ENCODE assay signal across 8 cellular contexts in the genomic region with DNA sequence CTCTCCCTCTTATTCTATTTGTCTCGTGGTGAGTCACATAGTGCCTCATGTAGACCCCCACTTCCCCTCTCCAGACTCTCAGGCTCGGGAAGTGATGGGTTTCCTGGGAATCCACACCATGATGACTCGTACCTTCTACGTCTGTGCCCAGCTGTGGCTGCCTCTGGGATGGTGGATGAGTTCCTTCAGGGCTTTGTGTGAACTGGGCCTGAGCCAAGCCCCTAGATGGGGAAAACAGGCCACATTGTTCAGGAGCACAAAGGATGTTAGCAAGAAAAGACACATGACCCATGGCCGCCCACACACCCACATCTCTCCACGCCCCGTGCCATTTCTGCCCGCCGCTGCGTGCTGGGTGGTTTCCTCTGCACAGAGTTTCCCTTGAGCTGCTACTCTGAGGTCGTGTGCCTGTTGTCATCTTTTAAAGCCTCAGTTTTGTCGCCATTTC. TPM values are rescaled to one million over a fixed set of nuclear protein-coding genes. Genes with fewer than 3 reads are reported as not detected.
DNase-seq lines count a peak whose midpoint lies in the region; ATAC-seq and TF ChIP-seq lines count a peak whose summit lies in the region.

No MANE protein-coding gene starts in this region.

- peaks cover 0 to 2% (median 1%) of the 10 kb centered on the region in 3 donors for H3K27me3 Mint-ChIP-seq in CD14-positive monocyte (ENCODE audit: low read depth in 3 of 3)
- no peaks in the 10 kb centered on the region for H3K27me3 Mint-ChIP-seq in activated naive CD8-positive, alpha-beta T cell treated with anti-CD3 and anti-CD28 coated beads, Interleukin-2, amount 10 ng/mL, durations not matched to agents 7 days and 5 days

- intact Hi-C loops in CD14-positive monocyte (cut with micrococcal nuclease) (no loop called here), left ventricle myocardium superior (cut with micrococcal nuclease) (no loop called here)

- peak overlapping the region; percentile 18 to 78 (median 52) for H3K27ac Mint-ChIP-seq in CD14-positive monocyte
- H3K27ac Mint-ChIP-seq in activated naive CD8-positive, alpha-beta T cell treated with anti-CD3 and anti-CD28 coated beads, Interleukin-2, amount 10 ng/mL, durations not matched to agents 7 days and 5 days, result peak overlapping the region; percentile 90

- peak; percentile 90 for ATAC-seq in activated naive CD8-positive, alpha-beta T cell treated with anti-CD3 and anti-CD28 coated beads, Interleukin-2, amount 10 ng/mL, durations not matched to agents 7 days and 5 days (ENCODE audit: low read depth)
- peak; percentile 61 for ATAC-seq in left ventricle myocardium superior

- peak overlapping the region; percentile 58 for H3K27ac ChIP-seq in RWPE1

- TF ChIP-seq CTCF in CD14-positive monocyte (IDR thresholded peaks at IDR 0.05) (no peak), RWPE1 (conservative IDR thresholded peaks at IDR 0.05; ENCODE audit: low read depth) (no peak)

- H3K4me3 Mint-ChIP-seq in CD14-positive monocyte, result no peak overlapping the region
- peak overlapping the region; percentile 79 for H3K4me3 Mint-ChIP-seq in activated naive CD8-positive, alpha-beta T cell treated with anti-CD3 and anti-CD28 coated beads, Interleukin-2, amount 10 ng/mL, durations not matched to agents 7 days and 5 days

- POLR2A ChIA-PET in RWPE1 (lab: Yijun Ruan, JAX; ENCODE audit: low non-redundant PET), result no interaction called here
- POLR2A ChIA-PET in activated naive CD8-positive, alpha-beta T cell treated with anti-CD3 and anti-CD28 coated beads, Interleukin-2, amount 10 ng/mL, durations not matched to agents 7 days and 5 days (lab: Charles Lee), result interaction anchor here (0.8 to 1.6 kb wide), 6 partner anchors 9 to 27 kb away, joined by 3 to 8 read pairs (median 5); a partner anchor contains a TSS

- peaks cover 0 to 2% of the 10 kb centered on the region in 2 donors for H3K36me3 Mint-ChIP-seq in CD14-positive monocyte
- peaks cover 28% of the 10 kb centered on the region for H3K36me3 Mint-ChIP-seq in activated naive CD8-positive, alpha-beta T cell treated with anti-CD3 and anti-CD28 coated beads, Interleukin-2, amount 10 ng/mL, durations not matched to agents 7 days and 5 days

- CTCF ChIA-PET in RWPE1 (lab: Yijun Ruan, JAX), result no interaction called here

- peaks cover 3% of the 10 kb centered on the region for H3K4me1 Mint-ChIP-seq in CD14-positive monocyte
- peaks cover 63% of the 10 kb centered on the region for H3K4me1 Mint-ChIP-seq in activated naive CD8-positive, alpha-beta T cell treated with anti-CD3 and anti-CD28 coated beads, Interleukin-2, amount 10 ng/mL, durations not matched to agents 7 days and 5 days

- H3K9me3 Mint-ChIP-seq in CD14-positive monocyte, result peaks cover 0 to 2% (median 0%) of the 10 kb centered on the region in 7 donors
- no peaks in the 10 kb centered on the region for H3K9me3 Mint-ChIP-seq in activated naive CD8-positive, alpha-beta T cell treated with anti-CD3 and anti-CD28 coated beads, Interleukin-2, amount 10 ng/mL, durations not matched to agents 7 days and 5 days

- DNase-seq in CD14-positive monocyte (ENCODE audit: low spot score) (no peak), H4 (ENCODE audit: low spot score) (peak; percentile 76), RWPE1 (ENCODE audit: low spot score) (peak; percentile 73), left ventricle myocardium superior (peak; percentile 59), NCI-H774 (lab: John Stamatoyannopoulos, UW) (no peak), LoVo (ENCODE audit: low spot score) (no peak)
- peak; percentile 78 for DNase-seq in activated naive CD8-positive, alpha-beta T cell treated with anti-CD3 and anti-CD28 coated beads, Interleukin-2, amount 10 ng/mL, durations not matched to agents 7 days and 5 days
- DNase-seq in stimulated activated CD4-positive, alpha-beta T cell treated with anti-CD3 and anti-CD28 coated beads, Interleukin-12 subunit alpha, Interleukin-12 subunit beta, amount 100 ng/mL, for 4 hours, result peak; percentile 68

RNA-seq across cellular contexts. Expression of a gene that starts 10.5 kb away (rescaled TPM):
- 10 to 100 TPM; 25.1 to 29.3 TPM for polyA plus RNA-seq in CD14-positive monocyte
- total RNA-seq in H4 (2014; rRNA removed; shearing (Covaris generic)), result 14.7 and 20.9 TPM in 2 replicates
- total RNA-seq in activated naive CD8-positive, alpha-beta T cell treated with anti-CD3 and anti-CD28 coated beads, Interleukin-2, amount 10 ng/mL, durations not matched to agents 7 days and 5 days, result 100 to 1,000 TPM; 209 to 215 TPM
- total RNA-seq in left ventricle myocardium superior, result 3.6 TPM

RNA-seq across cellular contexts. Expression of a gene that starts 28.2 kb away (rescaled TPM):
- 1 to 10 TPM; 4.6 to 6.3 TPM for polyA plus RNA-seq in CD14-positive monocyte
- total RNA-seq in H4 (2014; rRNA removed; shearing (Covaris generic)), result 23.9 and 28.7 TPM in 2 replicates
- total RNA-seq in activated naive CD8-positive, alpha-beta T cell treated with anti-CD3 and anti-CD28 coated beads, Interleukin-2, amount 10 ng/mL, durations not matched to agents 7 days and 5 days, result 10 to 100 TPM; 38.2 to 42.5 TPM
- total RNA-seq in left ventricle myocardium superior, result 9.8 TPM

Comparison
In these comparisons a context has a peak if more than half of its experiments do, and no peak if none do; other contexts are left out.
1. DNase-seq: peak in H4 (single experiment), RWPE1 (single experiment), activated naive CD8-positive, alpha-beta T cell treated with anti-CD3 and anti-CD28 coated beads, Interleukin-2, amount 10 ng/mL, durations not matched to agents 7 days and 5 days (single experiment), left ventricle myocardium superior (single experiment) and stimulated activated CD4-positive, alpha-beta T cell treated with anti-CD3 and anti-CD28 coated beads, Interleukin-12 subunit alpha, Interleukin-12 subunit beta, amount 100 ng/mL, for 4 hours (single experiment); none in CD14-positive monocyte (single experiment), NCI-H774 (single experiment) and LoVo (single experiment).